ENCODE assay signal across 7 cellular contexts in the genomic region with DNA sequence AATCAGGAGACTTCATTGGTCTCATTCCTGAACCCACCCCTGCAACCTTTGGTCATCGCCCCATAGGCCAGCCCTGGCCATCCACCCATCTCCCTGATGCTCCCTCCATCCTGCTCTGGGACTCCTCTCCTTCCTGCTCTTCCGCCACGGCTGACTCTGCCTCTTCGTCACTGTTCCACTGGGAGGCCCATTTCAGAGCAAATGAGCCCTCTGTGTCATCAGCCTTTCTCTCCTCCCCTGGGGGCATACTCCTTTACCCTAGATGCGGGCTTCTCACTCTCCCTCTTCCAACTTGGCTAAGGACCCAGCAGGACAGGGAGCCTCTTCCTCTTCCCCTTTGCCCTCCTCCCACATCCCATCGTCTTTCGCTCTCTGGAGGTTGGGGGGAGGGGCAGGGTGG. TPM values are rescaled to one million over a fixed set of nuclear protein-coding genes. Genes with fewer than 3 reads are reported as not detected.
"Had no signal": no experiment of that assay in that cellular context is flagged by ENCODE, and none has a peak within 500 bp of the region (broad histone marks: within the 10 kb centered on the region; RNA-seq: fewer than 3 reads in every experiment).

No MANE protein-coding gene starts in this region.

RNA-seq across cellular contexts. Expression of a gene that starts 42.7 kb away (rescaled TPM):
- total RNA-seq: NCI-H460, SK-MEL-5, T-cell, T-helper 17 cell had no signal

RNA-seq across cellular contexts. Expression of a gene that starts 47.5 kb away (rescaled TPM):
- total RNA-seq: activated CD4-positive, alpha-beta memory T cell treated with anti-CD3 and anti-CD28 coated beads, Interleukin-2, amount 10 ng/mL, durations not matched to agents 7 days and 5 days; activated CD8-positive, alpha-beta memory T cell treated with anti-CD3 and anti-CD28 coated beads, Interleukin-2, amount 10 ng/mL, durations not matched to agents 7 days and 5 days; bronchial epithelial cell; NCI-H460; SK-MEL-5; T-cell; T-helper 17 cell had no signal
